Comparison of ENCODE assay signal across 26 cellular contexts in genomic region chr12:63397807-63398206, GRCh38.
"Had no signal": no experiment of that assay in that cellular context is flagged by ENCODE, and none has a peak within 500 bp of the region (broad histone marks: within the 10 kb centered on the region; RNA-seq: fewer than 3 reads in every experiment).

No MANE protein-coding gene starts in this region.

- H3K4me3 Mint-ChIP-seq: IgD-negative memory B cell had no signal

- DNase-seq: Kasumi-1; NCI-H1092; NCI-H1105 treated with DMSO at 0.1 percent for 48 hours; NCI-H1417 treated with DMSO at 0.1 percent for 48 hours; NCI-H146; NCI-H1694 treated with DMSO at 0.1 percent for 48 hours; NCI-H1930; NCI-H2081; NCI-H2107; NCI-H226; NCI-H446; NCI-H510A; NCI-H524 treated with DMSO at 0.1 percent for 48 hours; NCI-H69; NCI-H774; NK-92 treated with Interleukin-12 subunit alpha and Interleukin-12 subunit beta, amount 100 ng/mL, for 24 hours; PC-3; SHP77 treated with DMSO at 0.1 percent for 48 hours; SJCRH30 had no signal

- H3K36me3 ChIP-seq: SJCRH30 had no signal

- H3K27ac ChIP-seq: KMS-11, SJCRH30 had no signal

- H3K4me3 ChIP-seq: K562, SJCRH30 had no signal

- H3K27me3 Mint-ChIP-seq: IgD-negative memory B cell had no signal

- H3K4me1 Mint-ChIP-seq: IgD-negative memory B cell had no signal

- ATAC-seq: HepG2, K562, Panc1, PC-3, Right ventricle myocardium inferior, SK-N-SH treated with all-trans-retinoic acid at 6 μM for 48 hours had no signal

- H3K27me3 ChIP-seq: SJCRH30 had no signal

- H3K9me3 ChIP-seq: SJCRH30 had no signal

- H3K36me3 Mint-ChIP-seq: IgD-negative memory B cell had no signal

- H3K4me1 ChIP-seq: SJCRH30 had no signal

- H3K27ac Mint-ChIP-seq: IgD-negative memory B cell had no signal
